ENCODE assay signal across 9 cellular contexts in the genomic region with DNA sequence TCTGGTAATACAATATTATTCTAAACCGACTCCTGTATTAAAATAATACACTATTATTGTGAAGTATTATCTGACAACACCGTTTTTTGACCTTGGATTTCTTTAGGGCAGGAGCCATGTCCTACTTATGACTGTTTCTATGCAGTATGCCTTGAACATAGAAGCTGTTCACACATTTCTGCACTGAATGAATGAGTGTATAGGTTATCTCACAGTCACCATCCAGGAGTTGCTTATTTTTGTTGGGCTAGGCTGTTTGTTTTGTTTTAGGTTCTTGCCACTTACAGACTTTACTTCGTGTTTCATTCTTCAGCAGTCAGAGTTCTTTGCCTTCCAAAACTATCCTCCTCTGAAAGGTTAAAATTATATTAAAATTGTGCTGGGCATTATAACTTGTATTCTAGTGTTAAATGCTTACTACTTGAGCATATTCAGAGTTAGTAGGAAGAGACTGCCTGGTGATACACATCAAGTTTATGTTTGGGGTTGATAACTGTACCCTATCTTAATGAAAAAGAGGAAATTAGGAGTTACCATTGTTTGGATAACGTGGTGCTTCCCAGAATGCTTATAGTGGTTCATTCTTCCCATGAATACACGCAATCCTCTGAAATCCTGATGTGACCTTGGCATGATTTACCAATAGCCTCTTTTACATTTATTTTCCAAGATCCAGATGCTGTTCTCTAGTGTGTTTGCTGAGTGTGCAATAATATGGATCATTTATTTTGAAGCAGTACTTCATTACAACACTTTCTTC. TPM values are rescaled to one million over a fixed set of nuclear protein-coding genes. Genes with fewer than 3 reads are reported as not detected.
DNase-seq lines count a peak whose midpoint lies in the region; ATAC-seq and TF ChIP-seq lines count a peak whose summit lies in the region.
"Had no signal": no experiment of that assay in that cellular context is flagged by ENCODE, and none has a peak within 500 bp of the region (broad histone marks: within the 10 kb centered on the region; RNA-seq: fewer than 3 reads in every experiment).

No MANE protein-coding gene starts in this region.

- H3K9me3 ChIP-seq in heart right ventricle (no peaks in the 10 kb centered on the region), iPS-18a (ENCODE audit: control insufficient read depth, low read depth, low read length) (no peaks in the 10 kb centered on the region), upper lobe of right lung (no peaks in the 10 kb centered on the region)

- H3K4me1 ChIP-seq in heart right ventricle: peaks cover 0 to 76% (median 54%) of the 10 kb centered on the region in 9 donors
- H3K4me1 ChIP-seq in iPS-18a (ENCODE audit: control insufficient read depth, low read depth, low read length): peaks cover 33% of the 10 kb centered on the region
- peaks cover 38% of the 10 kb centered on the region for H3K4me1 ChIP-seq in upper lobe of right lung

- H3K4me1 Mint-ChIP-seq in activated T-helper 2 cell treated with anti-CD3 and anti-CD28 coated beads, Interferon-gamma antibody, Interleukin-2, Interleukin-4, amounts not matched to agents 10 μg/mL and 5 μg/mL and 100 μg/mL, durations not matched to agents 14 hours and 24 hours and 36 hours (ENCODE audit: low read depth): peaks cover 37% of the 10 kb centered on the region

- DNase-seq in heart right ventricle (no peak), Right ventricle myocardium superior (no peak), upper lobe of right lung (no peak), left lobe of liver (ENCODE audit: low spot score) (no peak), DMS114 treated with DMSO at 0.1 percent for 48 hours (lab: John Stamatoyannopoulos, UW; ENCODE audit: unreplicated experiment) (no peak), T1000 (lab: John Stamatoyannopoulos, UW) (no peak)
- DNase-seq in activated T-helper 2 cell treated with anti-CD3 and anti-CD28 coated beads, Interferon-gamma antibody, Interleukin-2, Interleukin-4, amounts not matched to agents 10 μg/mL and 5 μg/mL and 100 μg/mL, durations not matched to agents 14 hours and 24 hours and 36 hours (ENCODE audit: low spot score): no peak
- DNase-seq: GF-D8 had no signal

- peak overlapping the region in 8 of 10 donors; percentile 73 to 92 (median 90) for H3K4me3 ChIP-seq in heart right ventricle
- peak overlapping the region; percentile 93 for H3K4me3 ChIP-seq in iPS-18a (ENCODE audit: low read length)
- H3K4me3 ChIP-seq in upper lobe of right lung: peak overlapping the region; percentile 79

- H3K27me3 ChIP-seq in heart right ventricle (no peaks in the 10 kb centered on the region), iPS-18a (ENCODE audit: control insufficient read depth, insufficient read depth, low read length) (no peaks in the 10 kb centered on the region), upper lobe of right lung (no peaks in the 10 kb centered on the region)

- H3K36me3 ChIP-seq in heart right ventricle: peaks cover 0 to 10% (median under 1%) of the 10 kb centered on the region in 9 donors
- H3K36me3 ChIP-seq in iPS-18a (ENCODE audit: control insufficient read depth, low read depth, low read length): no peaks in the 10 kb centered on the region
- H3K36me3 ChIP-seq in upper lobe of right lung: peaks cover 4% of the 10 kb centered on the region

- H3K9me3 Mint-ChIP-seq in activated T-helper 2 cell treated with anti-CD3 and anti-CD28 coated beads, Interferon-gamma antibody, Interleukin-2, Interleukin-4, amounts not matched to agents 10 μg/mL and 5 μg/mL and 100 μg/mL, durations not matched to agents 14 hours and 24 hours and 36 hours: no peaks in the 10 kb centered on the region

- H3K27ac ChIP-seq in heart right ventricle: peak overlapping the region in 8 of 10 donors; percentile 7 to 97 (median 92)
- H3K27ac ChIP-seq in iPS-18a (ENCODE audit: low read length): no peak overlapping the region
- H3K27ac ChIP-seq in upper lobe of right lung: peak overlapping the region; percentile 93

- peak overlapping the region; percentile 99 for H3K4me3 Mint-ChIP-seq in activated T-helper 2 cell treated with anti-CD3 and anti-CD28 coated beads, Interferon-gamma antibody, Interleukin-2, Interleukin-4, amounts not matched to agents 10 μg/mL and 5 μg/mL and 100 μg/mL, durations not matched to agents 14 hours and 24 hours and 36 hours (ENCODE audit: low read depth)

- H3K27ac Mint-ChIP-seq in activated T-helper 2 cell treated with anti-CD3 and anti-CD28 coated beads, Interferon-gamma antibody, Interleukin-2, Interleukin-4, amounts not matched to agents 10 μg/mL and 5 μg/mL and 100 μg/mL, durations not matched to agents 14 hours and 24 hours and 36 hours: no peak overlapping the region

- TF ChIP-seq CTCF in heart right ventricle (IDR thresholded peaks at IDR 0.05) (no peak), upper lobe of right lung (IDR thresholded peaks at IDR 0.05) (no peak)

- 8 to 12% methylated on average over 5 of the region's 5 CpGs for WGBS in heart right ventricle, 2 donors

- H3K9ac ChIP-seq in iPS-18a (ENCODE audit: low read length): peak overlapping the region; percentile 90

- ATAC-seq in heart right ventricle (no peak), Right ventricle myocardium superior (ENCODE audit: poor library complexity) (no peak), upper lobe of right lung (no peak), left lobe of liver (no peak)

- intact Hi-C loops in heart right ventricle (cut with DNase I): loop anchor here in 5 of 10 donors (5.0 to 10.0 kb wide), 5 partner anchors 38 to 107 kb away; no protein-coding TSS in a partner anchor
- intact Hi-C loops in Right ventricle myocardium superior (cut with DNase I): loop anchor here (5.0 to 10.0 kb wide), 3 partner anchors 60 to 122 kb away; no protein-coding TSS in a partner anchor
- intact Hi-C loops in activated T-helper 2 cell treated with anti-CD3 and anti-CD28 coated beads, Interferon-gamma antibody, Interleukin-2, Interleukin-4, amounts not matched to agents 10 μg/mL and 5 μg/mL and 100 μg/mL, durations not matched to agents 14 hours and 24 hours and 36 hours (cut with micrococcal nuclease): loop anchor here (5.0 kb wide), 2 partner anchors 42 to 507 kb away; a partner anchor contains a TSS
- intact Hi-C loops in upper lobe of right lung (cut with DNase I): no loop called here

- peaks cover 33% of the 10 kb centered on the region for H3K36me3 Mint-ChIP-seq in activated T-helper 2 cell treated with anti-CD3 and anti-CD28 coated beads, Interferon-gamma antibody, Interleukin-2, Interleukin-4, amounts not matched to agents 10 μg/mL and 5 μg/mL and 100 μg/mL, durations not matched to agents 14 hours and 24 hours and 36 hours (ENCODE audit: low read depth)

- no peaks in the 10 kb centered on the region for H3K27me3 Mint-ChIP-seq in activated T-helper 2 cell treated with anti-CD3 and anti-CD28 coated beads, Interferon-gamma antibody, Interleukin-2, Interleukin-4, amounts not matched to agents 10 μg/mL and 5 μg/mL and 100 μg/mL, durations not matched to agents 14 hours and 24 hours and 36 hours (ENCODE audit: low read depth)

RNA-seq across cellular contexts. Expression of a gene that starts 1.7 kb away (rescaled TPM):
- total RNA-seq in heart right ventricle (10 to 100 TPM; 15.2 to 32.7 (median 22.4) TPM), Right ventricle myocardium superior (38.0 TPM), upper lobe of right lung (53.4 TPM), left lobe of liver (7.8 TPM)
- 10 to 100 TPM; 18.8 to 21.6 TPM for polyA plus RNA-seq in heart right ventricle
- 33.1 and 35.3 TPM in 2 replicates for total RNA-seq in activated T-helper 2 cell treated with anti-CD3 and anti-CD28 coated beads, Interferon-gamma antibody, Interleukin-2, Interleukin-4, amounts not matched to agents 10 μg/mL and 5 μg/mL and 100 μg/mL, durations not matched to agents 14 hours and 24 hours and 36 hours

RNA-seq across cellular contexts. Expression of a gene that starts 58.9 kb away (rescaled TPM):
- total RNA-seq in heart right ventricle (10 to 100 TPM; 10.8 to 19.6 (median 15.0) TPM), Right ventricle myocardium superior (14.6 TPM), upper lobe of right lung (16.5 TPM), left lobe of liver (6.4 TPM)
- polyA plus RNA-seq in heart right ventricle: 10 to 100 TPM; 20.2 to 34.3 TPM
- 11.9 TPM in 2 replicates for total RNA-seq in activated T-helper 2 cell treated with anti-CD3 and anti-CD28 coated beads, Interferon-gamma antibody, Interleukin-2, Interleukin-4, amounts not matched to agents 10 μg/mL and 5 μg/mL and 100 μg/mL, durations not matched to agents 14 hours and 24 hours and 36 hours
